In genomic region chr16:11913425-11914079, GRCh38 we compare ENCODE assay signal across 8 cellular contexts. TPM values are rescaled to one million over a fixed set of nuclear protein-coding genes. Genes with fewer than 3 reads are reported as not detected.
DNase-seq lines count a peak whose midpoint lies in the region; ATAC-seq and TF ChIP-seq lines count a peak whose summit lies in the region.

No MANE protein-coding gene starts in this region.

- no peaks in the 10 kb centered on the region for H3K36me3 ChIP-seq in hepatocyte (replicated peaks; ENCODE audit: insufficient read depth, low read depth)

- H3K27ac ChIP-seq in hepatocyte: peak overlapping the region; percentile 95

- H3K4me2 ChIP-seq in hepatocyte: peak overlapping the region; percentile 84

- TF ChIP-seq CTCF in hepatocyte (IDR thresholded peaks at IDR 0.05; ENCODE audit: poor library complexity): no peak

- H4K20me1 ChIP-seq in hepatocyte (ENCODE audit: insufficient read depth, poor library complexity, severe bottlenecking): peaks cover 59% of the 10 kb centered on the region

- H3K4me3 ChIP-seq in hepatocyte: peak overlapping the region; percentile 87

- no peak for ATAC-seq in GM18861 (IDR thresholded peaks at IDR 0.05; ENCODE audit: unreplicated experiment)

- peaks cover 32% of the 10 kb centered on the region for H3K4me1 ChIP-seq in hepatocyte (ENCODE audit: insufficient read depth)

- H3K27me3 ChIP-seq in hepatocyte: no peaks in the 10 kb centered on the region

- peak; percentile 20 for DNase-seq in activated naive CD4-positive, alpha-beta T cell treated with Interleukin-2 at 50 U/mL for 16 hours
- no peak for DNase-seq in activated naive CD4-positive, alpha-beta T cell treated with anti-CD3 and anti-CD28 coated beads, Interleukin-2, amount 50 U/mL, for 16 hours
- peak; percentile 26 for DNase-seq in activated CD4-positive, alpha-beta T cell treated with anti-CD3 and anti-CD28 coated beads, Interleukin-2, amount 50 U/mL, for 1 hour
- peak; percentile 17 for DNase-seq in hepatocyte (ENCODE audit: low spot score)
- peak; percentile 14 to 71 (median 54) for DNase-seq in stimulated activated naive CD4-positive, alpha-beta T cell (lab: John Stamatoyannopoulos, UW)
- DNase-seq in COR-L47 (lab: John Stamatoyannopoulos, UW): no peak
- no peak for DNase-seq in NOMO-1 treated with DMSO at 0.1 percent for 48 hours (lab: John Stamatoyannopoulos, UW; ENCODE audit: unreplicated experiment)

- peaks cover 64% of the 10 kb centered on the region for H3K79me2 ChIP-seq in hepatocyte

- H2AFZ ChIP-seq in hepatocyte: no peak overlapping the region

- no peaks in the 10 kb centered on the region for H3K9me2 ChIP-seq in hepatocyte (replicated peaks; ENCODE audit: insufficient read depth)

- WGBS in hepatocyte (ENCODE audit: low lambda C conversion rate, missing lambda C conversion rate): 60% methylated on average over 12 of the region's 12 CpGs

- H3K9me3 ChIP-seq in hepatocyte (ENCODE audit: low read depth): no peaks in the 10 kb centered on the region

RNA-seq across cellular contexts. Expression of gene GSPT1, which starts 2.2 kb away (rescaled TPM):
- 79.2 and 83.8 TPM in 2 replicates for total RNA-seq in hepatocyte
- polyA plus RNA-seq in hepatocyte: 105 and 109 TPM in 2 replicates

RNA-seq across cellular contexts. Expression of gene NPIPB2, which starts 28.3 kb away (rescaled TPM):
- 5.5 and 5.8 TPM in 2 replicates for total RNA-seq in hepatocyte
- 12.2 and 15.4 TPM in 2 replicates for polyA plus RNA-seq in hepatocyte

RNA-seq across cellular contexts. Expression of gene TNFRSF17, which starts 51.5 kb away (rescaled TPM):
- not detected in 2 replicates for total RNA-seq in hepatocyte
- polyA plus RNA-seq in hepatocyte: not detected in 2 replicates

Comparison
In these comparisons a context has a peak if more than half of its experiments do, and no peak if none do; other contexts are left out.
1. DNase-seq: peak in activated naive CD4-positive, alpha-beta T cell treated with Interleukin-2 at 50 U/mL for 16 hours (single experiment), activated CD4-positive, alpha-beta T cell treated with anti-CD3 and anti-CD28 coated beads, Interleukin-2, amount 50 U/mL, for 1 hour (single experiment), hepatocyte (single experiment) and stimulated activated naive CD4-positive, alpha-beta T cell (6 of 6); none in activated naive CD4-positive, alpha-beta T cell treated with anti-CD3 and anti-CD28 coated beads, Interleukin-2, amount 50 U/mL, for 16 hours (single experiment), COR-L47 (single experiment) and NOMO-1 treated with DMSO at 0.1 percent for 48 hours (single experiment).